Comparison of ENCODE assay signal across 1 cellular context in genomic region chr5:93274291-93274690, GRCh38.
TF ChIP-seq lines count a peak whose summit lies in the region.

No MANE protein-coding gene starts in this region.

TF ChIP-seq in SK-N-SH treated with all-trans-retinoic acid at 6 μM for 48 hours, 23 proteins besides CTCF, POLR2A, EP300 and RAD21 (continued from another document):
- no peak for TF ChIP-seq CSRNP3 (CRISPR knock-in tag; IDR thresholded peaks at IDR 0.05)
- no peak for TF ChIP-seq CSDC2 (CRISPR knock-in tag; IDR thresholded peaks at IDR 0.05)
- no peak for TF ChIP-seq GLIS3 (CRISPR knock-in tag; IDR thresholded peaks at IDR 0.05)
